8 cellular contexts compared by ENCODE assay signal in the genomic region with DNA sequence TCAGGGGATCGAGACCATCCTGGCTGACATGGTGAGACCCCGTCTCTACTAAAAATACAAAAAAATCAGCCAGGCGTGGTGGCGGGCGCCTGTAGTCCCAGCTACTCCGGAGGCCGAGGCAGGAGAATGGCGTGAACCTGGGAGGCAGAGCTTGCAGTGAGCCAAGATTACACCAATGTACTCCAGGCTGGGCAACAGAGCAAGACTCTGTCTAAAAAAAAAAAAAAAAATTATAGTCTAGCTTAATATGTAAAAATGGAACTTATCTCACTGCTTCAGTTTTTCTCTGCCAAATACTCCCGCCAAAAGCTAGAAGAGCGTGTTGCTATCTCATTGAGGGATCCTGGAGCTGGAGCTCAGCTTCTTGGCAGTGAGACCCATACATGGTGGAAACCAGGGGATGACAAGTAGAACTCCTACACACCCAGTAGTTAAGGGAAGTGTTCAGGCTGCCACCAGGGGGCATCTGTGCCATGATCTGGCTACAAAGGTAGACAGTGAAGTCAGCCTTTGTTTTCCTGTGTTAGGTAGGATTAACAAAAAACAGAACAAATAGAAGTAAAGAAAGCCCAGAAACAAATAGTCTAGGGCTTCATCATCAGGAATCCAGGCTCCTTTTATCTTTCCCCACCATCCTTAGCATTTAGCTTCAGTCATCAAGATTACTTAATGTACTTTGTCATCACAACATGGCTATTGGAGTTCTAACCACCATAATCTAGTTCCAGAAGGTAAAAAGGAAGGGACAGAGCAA.
DNase-seq lines count a peak whose midpoint lies in the region; ATAC-seq and TF ChIP-seq lines count a peak whose summit lies in the region.

No MANE protein-coding gene starts in this region.

- H3K79me2 ChIP-seq in DOHH2 (ENCODE audit: control insufficient read depth, low read length) = no peaks in the 10 kb centered on the region

- H3F3A ChIP-seq in DOHH2 (ENCODE audit: control insufficient read depth, insufficient read depth) = no peaks in the 10 kb centered on the region

- no peak overlapping the region for H3K27ac ChIP-seq in DOHH2 (ENCODE audit: low read depth, low read length)

- no peaks in the 10 kb centered on the region for H3K36me3 ChIP-seq in DOHH2 (ENCODE audit: control insufficient read depth, low read length)

- DNase-seq in NCI-H2196 (lab: John Stamatoyannopoulos, UW; ENCODE audit: unreplicated experiment) (peak; percentile 72), cardiac fibroblast (ENCODE audit: low read depth in 2 of 2) (peak; percentile 85 to 92), islet precursor cell (peak; percentile 93)
- peak; percentile 87 for DNase-seq in stimulated activated CD4-positive, alpha-beta T cell treated with anti-CD3 and anti-CD28 coated beads, Interleukin-1b, Interleukin-23, amount 100 ng/mL, for 48 hours

- H3K4me1 ChIP-seq in DOHH2 (ENCODE audit: control insufficient read depth, low read length) = no peaks in the 10 kb centered on the region

- no peaks in the 10 kb centered on the region for H3K9me2 ChIP-seq in DOHH2 (replicated peaks; ENCODE audit: control insufficient read depth, low read length)

- no peaks in the 10 kb centered on the region for H4K20me1 ChIP-seq in DOHH2 (ENCODE audit: control insufficient read depth, insufficient read depth, low read depth, low read length)

- H3K9me3 ChIP-seq in DOHH2 (ENCODE audit: control insufficient read depth, insufficient read depth, low read length) = no peaks in the 10 kb centered on the region

- ATAC-seq in HG02610 (IDR thresholded peaks at IDR 0.05; ENCODE audit: unreplicated experiment) (peak; percentile 72), HG03135 (IDR thresholded peaks at IDR 0.05; ENCODE audit: unreplicated experiment) (no peak)

- no peak overlapping the region for H3K4me2 ChIP-seq in DOHH2 (ENCODE audit: low read length)

- H3K4me3 ChIP-seq in DOHH2 (ENCODE audit: low read length) = no peak overlapping the region
- H3K4me3 ChIP-seq in WI38 (ENCODE audit: low read depth, low read length) = no peak overlapping the region
- no peak overlapping the region for H3K4me3 ChIP-seq in cardiac fibroblast (replicated peaks in 1 of 2; ENCODE audit: low read depth in 2 of 2, low read length in 2 of 2)

- H3K27me3 ChIP-seq in DOHH2 (ENCODE audit: control insufficient read depth, low read length) = no peaks in the 10 kb centered on the region; the same call in 1 of the 2 replicates

- TF ChIP-seq CTCF in DOHH2 (IDR thresholded peaks at IDR 0.05; ENCODE audit: low read depth, low read length, poor library complexity, severe bottlenecking) (peak; percentile 91), WI38 (IDR thresholded peaks at IDR 0.05; ENCODE audit: low read depth, low read length) (peak; percentile 40), cardiac fibroblast (IDR thresholded peaks at IDR 0.05; ENCODE audit: low read depth, low read length) (peak; percentile 84)

Comparison
In these comparisons a context has a peak if more than half of its experiments do, and no peak if none do; other contexts are left out.
1. CTCF ChIP-seq: peak in every context shown above with its lines; median percentile 91 in DOHH2; 84 in cardiac fibroblast; 40 in WI38.